7 cellular contexts compared by ENCODE assay signal in the genomic region with DNA sequence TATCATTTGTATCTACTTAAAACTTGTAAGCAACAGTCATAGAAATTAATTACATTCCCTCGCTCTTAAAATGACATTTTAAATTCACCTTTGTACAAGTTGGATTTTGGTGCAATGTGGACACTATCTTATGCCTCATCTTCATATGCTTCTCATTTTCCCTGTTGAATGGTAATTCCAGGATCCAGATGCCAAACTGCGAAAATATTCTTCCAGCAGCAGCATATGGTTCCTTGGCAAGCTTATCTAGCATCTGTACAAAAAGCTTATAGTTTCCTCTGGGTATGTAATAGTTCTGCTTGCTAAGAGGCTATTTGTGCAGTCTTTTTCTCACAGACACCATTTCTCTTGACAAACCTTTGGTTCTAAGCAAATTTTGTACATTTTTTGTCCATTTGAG.
"Had no signal": no experiment of that assay in that cellular context is flagged by ENCODE, and none has a peak within 500 bp of the region (broad histone marks: within the 10 kb centered on the region; RNA-seq: fewer than 3 reads in every experiment).

No MANE protein-coding gene starts in this region.

- H3K36me3 ChIP-seq: HAP-1 had no signal

- H3K4me3 ChIP-seq: HAP-1 had no signal

- H3K9me3 ChIP-seq: HAP-1 had no signal

- ATAC-seq: HCT116, HepG2 had no signal

- DNase-seq: GOT3, H7, HFFc6, KBM-7 had no signal

- H3K4me1 ChIP-seq: HAP-1 had no signal
